In the genomic region with DNA sequence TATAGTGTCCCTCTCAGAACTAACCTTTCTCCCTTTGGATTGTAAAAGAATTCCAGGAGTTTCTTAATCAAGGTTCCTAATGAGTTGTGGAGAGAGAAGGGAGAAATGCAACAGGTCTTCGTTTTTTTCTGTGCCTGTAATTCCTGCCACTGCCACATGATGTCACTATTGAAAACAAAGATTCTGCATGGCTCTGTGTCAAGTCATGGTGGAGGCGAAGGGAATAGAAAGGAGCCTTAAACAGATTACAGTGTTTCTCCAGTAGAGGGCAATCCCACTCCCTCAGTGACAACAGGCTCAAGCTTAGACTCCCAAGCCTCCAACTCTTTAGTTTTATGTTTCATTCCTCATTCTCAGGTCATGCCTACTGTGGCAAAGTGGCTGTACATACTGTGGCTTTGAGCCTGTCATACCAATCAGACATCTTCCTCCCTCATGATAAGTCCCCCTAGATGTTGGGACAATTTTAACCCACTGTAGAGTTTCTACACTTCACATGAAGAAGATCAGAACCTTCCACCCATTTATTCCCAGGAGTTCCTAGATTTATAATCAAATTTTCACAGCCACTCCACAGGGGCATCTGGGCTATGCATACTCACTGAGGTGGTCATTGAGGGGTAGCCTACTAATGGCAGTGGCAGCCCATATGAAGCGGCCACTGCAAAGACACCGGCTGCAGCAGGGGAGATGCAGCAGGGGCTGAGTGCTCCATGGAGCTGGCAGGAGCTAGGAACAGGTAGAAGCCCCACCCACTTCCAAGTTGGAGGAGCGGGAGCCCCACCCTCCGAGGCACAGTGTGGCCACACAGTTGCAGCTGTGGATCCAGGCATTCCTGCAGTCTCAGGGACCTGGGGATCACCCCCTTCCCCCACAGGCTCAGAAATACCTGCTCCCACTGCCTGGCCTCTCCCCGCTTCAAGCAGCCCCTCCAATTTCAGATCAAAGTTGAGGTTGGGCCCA, we compare ENCODE assay signal across 9 cellular contexts.
DNase-seq lines count a peak whose midpoint lies in the region; ATAC-seq and TF ChIP-seq lines count a peak whose summit lies in the region.
"Had no signal": no experiment of that assay in that cellular context is flagged by ENCODE, and none has a peak within 500 bp of the region (broad histone marks: within the 10 kb centered on the region; RNA-seq: fewer than 3 reads in every experiment).

No MANE protein-coding gene starts in this region.

- POLR2A ChIA-PET in Caco-2 (lab: Charles Lee) = no interaction called here

- H3K4me3 Mint-ChIP-seq in Caco-2 (ENCODE audit: unreplicated experiment) (no peak overlapping the region), chondrocyte (ENCODE audit: unreplicated experiment) (no peak overlapping the region), progenitor cell of endocrine pancreas (ENCODE audit: low read depth) (no peak overlapping the region)

- no peaks in the 10 kb centered on the region; the same call in none of the 2 replicates for H3K36me3 ChIP-seq in Caco-2 (ENCODE audit: control insufficient read depth, insufficient read depth, low read length)

- BruUV-seq in Caco-2 (replicated peaks; lab: Mats Ljungman, UMichigan) = no TSS peak

- no peak overlapping the region for H3K4me3 ChIP-seq in Caco-2 (ENCODE audit: low read depth, low read length)

- peaks cover 13% of the 10 kb centered on the region for H3K9me3 Mint-ChIP-seq in Caco-2 (ENCODE audit: unreplicated experiment)
- H3K9me3 Mint-ChIP-seq in chondrocyte (ENCODE audit: low read depth) = peaks cover 26% of the 10 kb centered on the region
- peaks cover 24% of the 10 kb centered on the region for H3K9me3 Mint-ChIP-seq in progenitor cell of endocrine pancreas (ENCODE audit: low read depth)

- ATAC-seq in GM19395 (IDR thresholded peaks at IDR 0.05; ENCODE audit: unreplicated experiment) (peak; percentile 79), HG03469 (IDR thresholded peaks at IDR 0.05; ENCODE audit: unreplicated experiment) (no peak), HG03196 (IDR thresholded peaks at IDR 0.05; ENCODE audit: unreplicated experiment) (no peak)

- peaks cover 10% of the 10 kb centered on the region for H3K9me3 ChIP-seq in Caco-2

- peak; percentile 54 to 75 for TF ChIP-seq CTCF in Caco-2 (IDR thresholded peaks at IDR 0.05; ENCODE audit: insufficient read depth in 1 of 2, low read depth in 1 of 2, low read length in 1 of 2, severe bottlenecking in 1 of 2, unreplicated experiment in 1 of 2)
- peak; percentile 77 for TF ChIP-seq CTCF in chondrocyte (IDR thresholded peaks at IDR 0.05)
- TF ChIP-seq CTCF in progenitor cell of endocrine pancreas (IDR thresholded peaks at IDR 0.05; ENCODE audit: unreplicated experiment) = peak; percentile 48

- H3K4me1 ChIP-seq in Caco-2 = no peaks in the 10 kb centered on the region

- H3K4me1 Mint-ChIP-seq in Caco-2 (ENCODE audit: low read depth, unreplicated experiment) = no peaks in the 10 kb centered on the region
- peaks cover 9% of the 10 kb centered on the region for H3K4me1 Mint-ChIP-seq in chondrocyte (ENCODE audit: low read depth)
- no peaks in the 10 kb centered on the region for H3K4me1 Mint-ChIP-seq in progenitor cell of endocrine pancreas (ENCODE audit: low read depth)

- H3K27ac Mint-ChIP-seq in Caco-2 (ENCODE audit: unreplicated experiment) (no peak overlapping the region), chondrocyte (ENCODE audit: unreplicated experiment) (no peak overlapping the region), progenitor cell of endocrine pancreas (no peak overlapping the region)

- DNase-seq in Caco-2 (peak in 1 of 2 experiments; percentile 50), NCI-H526 treated with DMSO at 0.1 percent for 48 hours (lab: John Stamatoyannopoulos, UW) (peak; percentile 31), chondrocyte (ENCODE audit: low spot score) (no peak), progenitor cell of endocrine pancreas (ENCODE audit: low spot score, unreplicated experiment) (no peak), NCI-H2196 (lab: John Stamatoyannopoulos, UW; ENCODE audit: unreplicated experiment) (no peak)
- DNase-seq: right cardiac atrium had no signal

- CTCF ChIA-PET in Caco-2 (lab: Charles Lee) = interaction anchor here (1.0 to 1.3 kb wide), 3 partner anchors 9 to 58 kb away, joined by 3 read pairs; no protein-coding TSS in a partner anchor

- H3K36me3 Mint-ChIP-seq in Caco-2 (ENCODE audit: insufficient read depth, unreplicated experiment) (no peaks in the 10 kb centered on the region), chondrocyte (ENCODE audit: low read depth) (peaks cover 8% of the 10 kb centered on the region), progenitor cell of endocrine pancreas (ENCODE audit: insufficient read depth) (peaks cover 8% of the 10 kb centered on the region)

- no peaks in the 10 kb centered on the region for H3K27me3 ChIP-seq in Caco-2 (replicated peaks; ENCODE audit: control insufficient read depth, insufficient read depth, low read length)

- H3K27me3 Mint-ChIP-seq in Caco-2 (ENCODE audit: insufficient read depth, unreplicated experiment) (no peaks in the 10 kb centered on the region), chondrocyte (ENCODE audit: low read depth) (no peaks in the 10 kb centered on the region), progenitor cell of endocrine pancreas (no peaks in the 10 kb centered on the region)

- intact Hi-C loops in Caco-2 (cut with micrococcal nuclease; ENCODE audit: unreplicated experiment) = loop anchor here (1.0 kb wide), 2 partner anchors 58 to 72 kb away; no protein-coding TSS in a partner anchor
